11 cellular contexts compared by ENCODE assay signal in the genomic region with DNA sequence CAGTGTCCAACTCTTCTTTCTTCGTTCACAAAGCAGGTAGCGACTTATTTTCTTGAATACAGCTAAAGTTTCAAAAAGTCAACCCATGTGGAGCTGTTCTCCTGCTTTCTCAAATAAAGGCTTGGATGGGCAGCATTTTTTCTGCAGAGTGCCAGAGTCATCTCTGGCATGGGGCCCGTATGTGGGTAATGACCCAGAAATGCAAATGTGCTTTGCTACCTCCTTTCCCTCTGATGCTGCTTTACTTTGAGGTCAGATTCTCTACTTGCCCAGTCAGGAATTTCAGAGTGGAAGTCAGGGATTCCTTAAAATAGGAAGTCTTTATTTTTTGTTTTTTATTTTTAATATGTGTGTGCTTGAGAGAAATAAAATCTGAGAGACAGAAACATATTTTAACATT.
DNase-seq lines count a peak whose midpoint lies in the region; FAIRE-seq lines count a peak whose summit lies in the region.
"Had no signal": no experiment of that assay in that cellular context is flagged by ENCODE, and none has a peak within 500 bp of the region (broad histone marks: within the 10 kb centered on the region; RNA-seq: fewer than 3 reads in every experiment).

No MANE protein-coding gene starts in this region.

- FAIRE-seq in urothelium cell line (lab: Jason Lieb, UNC), result no peak

- peak; percentile 61 for DNase-seq in NCI-H510A treated with DMSO at 0.1 percent for 48 hours (lab: John Stamatoyannopoulos, UW)
- DNase-seq in NCI-H510A (lab: John Stamatoyannopoulos, UW), result no peak
- DNase-seq in NCI-H446 treated with DMSO at 0.1 percent for 48 hours (lab: John Stamatoyannopoulos, UW), result peak; percentile 69
- peak; percentile 85 for DNase-seq in globus pallidus (ENCODE audit: low spot score)
- DNase-seq in urothelium cell line (ENCODE audit: low spot score), result peak; percentile 6
- no peak for DNase-seq in NCI-H524 (lab: John Stamatoyannopoulos, UW)
- no peak for DNase-seq in SIG-M5 (lab: John Stamatoyannopoulos, UW)
- no peak for DNase-seq in activated CD4-positive, alpha-beta T cell treated with anti-CD3 and anti-CD28 coated beads for 48 hours
- DNase-seq: HCEC 1CT; naive thymus-derived CD8-positive, alpha-beta T cell; NCI-H187 treated with DMSO at 0.1 percent for 48 hours had no signal

Comparison
In these comparisons a context has a peak if more than half of its experiments do, and no peak if none do; other contexts are left out.
1. DNase-seq: peak in NCI-H510A treated with DMSO at 0.1 percent for 48 hours (single experiment), NCI-H446 treated with DMSO at 0.1 percent for 48 hours (single experiment), globus pallidus (single experiment) and urothelium cell line (single experiment); none in NCI-H510A (single experiment), NCI-H524 (0 of 2), SIG-M5 (single experiment) and activated CD4-positive, alpha-beta T cell treated with anti-CD3 and anti-CD28 coated beads for 48 hours (single experiment).